In genomic region chr9:93958121-93958874, GRCh38 we compare ENCODE assay signal across 9 cellular contexts. TPM values are rescaled to one million over a fixed set of nuclear protein-coding genes. Genes with fewer than 3 reads are reported as not detected.
DNase-seq lines count a peak whose midpoint lies in the region; ATAC-seq and TF ChIP-seq lines count a peak whose summit lies in the region.
"Had no signal": no experiment of that assay in that cellular context is flagged by ENCODE, and none has a peak within 500 bp of the region (broad histone marks: within the 10 kb centered on the region; RNA-seq: fewer than 3 reads in every experiment).

No MANE protein-coding gene starts in this region.

- DNase-seq in Right ventricle myocardium inferior (ENCODE audit: missing footprints), result peak; percentile 48
- no peak for DNase-seq in Right ventricle myocardium superior
- no peak for DNase-seq in activated T-helper 1 cell treated with anti-CD3 and anti-CD28 coated beads, Interleukin-12 subunit alpha, Interleukin-12 subunit beta, Interleukin-2, Interleukin-4 antibody, amounts not matched to agents 30 ng/mL and 10 ng/mL and 1 ng/mL, durations not matched to agents 14 hours and 24 hours and 36 hours (ENCODE audit: low spot score)
- DNase-seq in mesenchymal stem cell, result no peak
- no peak for DNase-seq in thoracic aorta (ENCODE audit: low spot score)
- no peak for DNase-seq in H4 (ENCODE audit: low spot score)
- DNase-seq in DMS153 (lab: John Stamatoyannopoulos, UW), result no peak
- no peak for DNase-seq in MG63
- DNase-seq: nucleus accumbens had no signal

- H3K9me3 Mint-ChIP-seq in activated T-helper 1 cell treated with anti-CD3 and anti-CD28 coated beads, Interleukin-12 subunit alpha, Interleukin-12 subunit beta, Interleukin-2, Interleukin-4 antibody, amounts not matched to agents 30 ng/mL and 10 ng/mL and 1 ng/mL, durations not matched to agents 14 hours and 24 hours and 36 hours, result no peaks in the 10 kb centered on the region

- H2BK12ac ChIP-seq in mesenchymal stem cell (ENCODE audit: low read length in 2 of 2), result no peak overlapping the region

- H3K18ac ChIP-seq in mesenchymal stem cell (ENCODE audit: low read depth in 1 of 2, low read length in 2 of 2), result no peak overlapping the region

- no peak overlapping the region for H3K14ac ChIP-seq in mesenchymal stem cell (ENCODE audit: low read length in 2 of 2)

- ATAC-seq in Right ventricle myocardium inferior (no peak), Right ventricle myocardium superior (ENCODE audit: poor library complexity) (no peak), thoracic aorta (ENCODE audit: insufficient number of reproducible peaks, low FRiP score, low read depth) (no peak)

- H3K27me3 ChIP-seq in mesenchymal stem cell (ENCODE audit: control insufficient read depth in 1 of 2, insufficient read depth in 1 of 2, low read length in 2 of 2) (peaks cover 78 to 82% of the 10 kb centered on the region in 2 experiments), thoracic aorta (replicated peaks; ENCODE audit: insufficient read depth) (peaks cover 53% of the 10 kb centered on the region), MG63 (no peaks in the 10 kb centered on the region)

- no peak overlapping the region for H3K23ac ChIP-seq in mesenchymal stem cell (ENCODE audit: low read length in 2 of 2)

- H4K91ac ChIP-seq in mesenchymal stem cell (ENCODE audit: low read length), result no peak overlapping the region

- no peak overlapping the region for H3K9ac ChIP-seq in mesenchymal stem cell (ENCODE audit: low read length)

- H3K27me3 Mint-ChIP-seq in activated T-helper 1 cell treated with anti-CD3 and anti-CD28 coated beads, Interleukin-12 subunit alpha, Interleukin-12 subunit beta, Interleukin-2, Interleukin-4 antibody, amounts not matched to agents 30 ng/mL and 10 ng/mL and 1 ng/mL, durations not matched to agents 14 hours and 24 hours and 36 hours (ENCODE audit: insufficient read depth), result peaks cover 63% of the 10 kb centered on the region

- TF ChIP-seq CTCF in thoracic aorta (IDR thresholded peaks at IDR 0.05), result no peak

- H3K27ac ChIP-seq in mesenchymal stem cell (ENCODE audit: low read length, poor library complexity, severe bottlenecking) (no peak overlapping the region), thoracic aorta (peak overlapping the region in 1 of 2 donors; percentile 17)

- H3K4me1 ChIP-seq in mesenchymal stem cell (ENCODE audit: control insufficient read depth, insufficient read depth, low read depth, low read length), result peaks cover 35% of the 10 kb centered on the region
- H3K4me1 ChIP-seq in thoracic aorta (ENCODE audit: control insufficient read depth in 1 of 2, low read depth in 2 of 2), result peaks cover 27 to 55% of the 10 kb centered on the region in 2 donors

- H4K8ac ChIP-seq in mesenchymal stem cell (ENCODE audit: low read length), result no peak overlapping the region

- H3K36me3 ChIP-seq in mesenchymal stem cell (ENCODE audit: control insufficient read depth in 1 of 2, insufficient read depth in 2 of 2, low read depth in 1 of 2, low read length in 2 of 2) (no peaks in the 10 kb centered on the region), thoracic aorta (no peaks in the 10 kb centered on the region), MG63 (peaks cover 2% of the 10 kb centered on the region; the same call in 1 of the 2 replicates)

- H2AFZ ChIP-seq in mesenchymal stem cell (ENCODE audit: low read depth, low read length), result no peak overlapping the region

- H2BK5ac ChIP-seq in mesenchymal stem cell (ENCODE audit: low read depth, low read length, poor library complexity, severe bottlenecking), result no peak overlapping the region

- peak overlapping the region; percentile 39 for H3K4me2 ChIP-seq in mesenchymal stem cell (ENCODE audit: low read length, poor library complexity, severe bottlenecking)

- peaks cover 5% of the 10 kb centered on the region for H3K9me3 ChIP-seq in mesenchymal stem cell (ENCODE audit: control insufficient read depth, low read length)
- H3K9me3 ChIP-seq in thoracic aorta, result no peaks in the 10 kb centered on the region
- no peaks in the 10 kb centered on the region for H3K9me3 ChIP-seq in MG63

- peaks cover 7% of the 10 kb centered on the region for H3K36me3 Mint-ChIP-seq in activated T-helper 1 cell treated with anti-CD3 and anti-CD28 coated beads, Interleukin-12 subunit alpha, Interleukin-12 subunit beta, Interleukin-2, Interleukin-4 antibody, amounts not matched to agents 30 ng/mL and 10 ng/mL and 1 ng/mL, durations not matched to agents 14 hours and 24 hours and 36 hours (ENCODE audit: low read depth)

- H3K4me1 Mint-ChIP-seq in activated T-helper 1 cell treated with anti-CD3 and anti-CD28 coated beads, Interleukin-12 subunit alpha, Interleukin-12 subunit beta, Interleukin-2, Interleukin-4 antibody, amounts not matched to agents 30 ng/mL and 10 ng/mL and 1 ng/mL, durations not matched to agents 14 hours and 24 hours and 36 hours (ENCODE audit: low read depth), result peaks cover 34% of the 10 kb centered on the region

- intact Hi-C loops in Right ventricle myocardium inferior (cut with DNase I), result no loop called here
- intact Hi-C loops in Right ventricle myocardium superior (cut with DNase I), result no loop called here
- intact Hi-C loops in activated T-helper 1 cell treated with anti-CD3 and anti-CD28 coated beads, Interleukin-12 subunit alpha, Interleukin-12 subunit beta, Interleukin-2, Interleukin-4 antibody, amounts not matched to agents 30 ng/mL and 10 ng/mL and 1 ng/mL, durations not matched to agents 14 hours and 24 hours and 36 hours (cut with micrococcal nuclease), result no loop called here

- no peaks in the 10 kb centered on the region for H3K79me1 ChIP-seq in mesenchymal stem cell (replicated peaks; ENCODE audit: low read length, poor library complexity, severe bottlenecking)

- no peak overlapping the region for H3K4ac ChIP-seq in mesenchymal stem cell (ENCODE audit: low read depth in 1 of 2, low read length in 2 of 2)

- H3K4me3 ChIP-seq in mesenchymal stem cell (ENCODE audit: insufficient read depth in 1 of 2, low read depth in 1 of 2, low read length in 2 of 2), result no peak overlapping the region
- H3K4me3 ChIP-seq in thoracic aorta, result peak overlapping the region; percentile 60
- H3K4me3 ChIP-seq in MG63, result no peak overlapping the region

- peak overlapping the region; percentile 12 for H3K27ac Mint-ChIP-seq in activated T-helper 1 cell treated with anti-CD3 and anti-CD28 coated beads, Interleukin-12 subunit alpha, Interleukin-12 subunit beta, Interleukin-2, Interleukin-4 antibody, amounts not matched to agents 30 ng/mL and 10 ng/mL and 1 ng/mL, durations not matched to agents 14 hours and 24 hours and 36 hours

- 2% methylated on average over 51 of the region's 51 CpGs for WGBS in mesenchymal stem cell

- H2BK15ac ChIP-seq in mesenchymal stem cell (ENCODE audit: low read depth, poor library complexity, severe bottlenecking), result no peak overlapping the region

- H3K4me3 Mint-ChIP-seq in activated T-helper 1 cell treated with anti-CD3 and anti-CD28 coated beads, Interleukin-12 subunit alpha, Interleukin-12 subunit beta, Interleukin-2, Interleukin-4 antibody, amounts not matched to agents 30 ng/mL and 10 ng/mL and 1 ng/mL, durations not matched to agents 14 hours and 24 hours and 36 hours, result peak overlapping the region; percentile 56

- no peak overlapping the region for H2AK5ac ChIP-seq in mesenchymal stem cell (ENCODE audit: low read length, severe bottlenecking)

- no peak overlapping the region for H2BK120ac ChIP-seq in mesenchymal stem cell (ENCODE audit: low read depth, low read length)

RNA-seq across cellular contexts. Expression of gene BARX1, which starts 3.1 kb away (rescaled TPM):
- not detected for total RNA-seq in Right ventricle myocardium inferior
- total RNA-seq in Right ventricle myocardium superior, result not detected
- 0.15 and 0.21 TPM in 2 replicates for total RNA-seq in activated T-helper 1 cell treated with anti-CD3 and anti-CD28 coated beads, Interleukin-12 subunit alpha, Interleukin-12 subunit beta, Interleukin-2, Interleukin-4 antibody, amounts not matched to agents 30 ng/mL and 10 ng/mL and 1 ng/mL, durations not matched to agents 14 hours and 24 hours and 36 hours
- 2.0 TPM for polyA plus RNA-seq in mesenchymal stem cell (2013, experiment 1 of 2)
- 2.2 TPM for polyA plus RNA-seq in mesenchymal stem cell (2013, experiment 2 of 2)
- total RNA-seq in thoracic aorta, result not detected
- not detected in 2 replicates for total RNA-seq in H4 (2014; rRNA removed; shearing (Covaris generic))
- total RNA-seq in MG63 (2014; rRNA removed; shearing (Covaris generic); ENCODE audit: low replicate concordance), result 170 and 176 TPM in 2 replicates

Comparison
In these comparisons a context has a peak if more than half of its experiments do, and no peak if none do; other contexts are left out.
1. RNA of gene BARX1, which starts 3.1 kb away (total RNA-seq): 170 to 176 TPM in MG63; 0.15 to 0.21 TPM in activated T-helper 1 cell treated with anti-CD3 and anti-CD28 coated beads, Interleukin-12 subunit alpha, Interleukin-12 subunit beta, Interleukin-2, Interleukin-4 antibody, amounts not matched to agents 30 ng/mL and 10 ng/mL and 1 ng/mL, durations not matched to agents 14 hours and 24 hours and 36 hours, not detected in Right ventricle myocardium inferior (single experiment), not detected in Right ventricle myocardium superior (single experiment), not detected in thoracic aorta and not detected in H4; every median in the first group is over 100 times any median in the second.